ENCODE assay signal across 8 cellular contexts in the genomic region with DNA sequence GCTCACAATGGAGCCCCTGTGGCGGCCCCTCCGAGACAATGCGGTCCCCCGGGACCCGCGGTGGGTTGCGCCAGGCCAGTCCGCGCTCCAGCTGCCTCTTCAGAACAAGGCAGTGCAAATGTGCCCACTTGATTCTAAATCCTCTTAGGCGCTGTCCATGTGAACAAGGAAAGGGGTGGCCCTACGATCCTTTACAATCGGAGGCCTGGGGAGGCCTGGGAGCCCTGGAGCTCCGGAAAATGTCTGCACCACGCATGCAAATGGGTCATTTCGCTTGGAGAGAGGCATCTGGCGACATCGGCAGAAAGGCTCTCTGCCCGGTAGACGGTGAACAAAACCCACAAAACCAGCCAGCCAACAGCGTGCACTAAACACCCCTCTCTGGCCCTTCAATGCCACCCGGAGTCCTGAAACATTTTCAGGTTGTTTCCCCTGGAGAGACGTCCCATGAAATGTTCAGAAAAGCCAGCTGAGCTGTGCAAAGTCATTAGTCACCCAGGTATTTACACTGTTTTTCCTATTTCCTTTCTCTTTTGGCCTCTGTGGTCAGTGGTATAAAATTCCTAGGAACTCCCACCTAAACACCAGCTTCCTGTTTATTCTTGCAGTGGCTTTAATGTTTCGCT.
DNase-seq lines count a peak whose midpoint lies in the region; ATAC-seq and TF ChIP-seq lines count a peak whose summit lies in the region.

No MANE protein-coding gene starts in this region.

- H3K4me1 ChIP-seq in OCI-LY1 (ENCODE audit: insufficient read depth, low read length, severe bottlenecking) (peaks cover 33% of the 10 kb centered on the region), body of pancreas (peaks cover 15% of the 10 kb centered on the region)

- no peak overlapping the region for H2AFZ ChIP-seq in OCI-LY1 (ENCODE audit: low read length)

- ATAC-seq in HG02763 (IDR thresholded peaks at IDR 0.05; ENCODE audit: unreplicated experiment) (peak; percentile 32), body of pancreas (peak; percentile 41), HG02970 (IDR thresholded peaks at IDR 0.05; ENCODE audit: low FRiP score, unreplicated experiment) (no peak)

- DNase-seq in activated CD8-positive, alpha-beta memory T cell treated with anti-CD3 and anti-CD28 coated beads for 24 hours = peak; percentile 74
- DNase-seq in activated CD8-positive, alpha-beta memory T cell treated with anti-CD3 and anti-CD28 coated beads, Interleukin-2, amount 50 U/mL, for 4 hours = no peak
- peak in 3 of 4 donors; percentile 22 to 31 (median 27) for DNase-seq in body of pancreas
- peak; percentile 46 for DNase-seq in iPS-NIHi7 (ENCODE audit: extremely low spot score)
- no peak for DNase-seq in skeletal muscle cell (ENCODE audit: low read depth)

- H3K27me3 ChIP-seq in OCI-LY1 (ENCODE audit: insufficient read depth, low read length) (no peaks in the 10 kb centered on the region), body of pancreas (no peaks in the 10 kb centered on the region)

- 17 to 22% methylated on average over 12 to 23 of the region's 23 CpGs for WGBS in body of pancreas, 2 donors

- peak overlapping the region; percentile 99 for H3K4me2 ChIP-seq in OCI-LY1 (ENCODE audit: low read length)

- no peaks in the 10 kb centered on the region for H3K9me2 ChIP-seq in OCI-LY1 (ENCODE audit: low read depth, low read length)

- H4K20me1 ChIP-seq in OCI-LY1 (ENCODE audit: insufficient read depth, low read length) = no peaks in the 10 kb centered on the region

- peak overlapping the region; percentile 86; the same call in 1 of the 2 replicates for H3K9ac ChIP-seq in OCI-LY1 (ENCODE audit: low read length)

- H3F3A ChIP-seq in OCI-LY1 (ENCODE audit: insufficient read depth, low read length) = no peaks in the 10 kb centered on the region

- TF ChIP-seq CTCF in OCI-LY1 (IDR thresholded peaks at IDR 0.05; ENCODE audit: low read length) = no peak
- no peak for TF ChIP-seq CTCF in body of pancreas (IDR thresholded peaks at IDR 0.05)

- intact Hi-C loops in body of pancreas (cut with DNase I) = no loop called here

- peak overlapping the region; percentile 73 for H3K4me3 ChIP-seq in OCI-LY1 (ENCODE audit: low read depth, low read length, poor library complexity, severe bottlenecking)
- peak overlapping the region in 1 of 2 donors; percentile 45 for H3K4me3 ChIP-seq in body of pancreas
- H3K4me3 ChIP-seq in skeletal muscle cell (ENCODE audit: low read depth, low read length) = peak overlapping the region; percentile 14

- no peaks in the 10 kb centered on the region for H3K79me2 ChIP-seq in OCI-LY1 (ENCODE audit: insufficient read depth, low read length)

- no peak for TF ChIP-seq POLR2A in body of pancreas (IDR thresholded peaks at IDR 0.05)

- peak overlapping the region; percentile 48 for H3K27ac ChIP-seq in OCI-LY1 (ENCODE audit: low read depth, low read length, poor library complexity, severe bottlenecking)
- peak overlapping the region; percentile 74 to 82 (median 78) for H3K27ac ChIP-seq in body of pancreas

- H3K9me3 ChIP-seq in OCI-LY1 (ENCODE audit: low read length) (no peaks in the 10 kb centered on the region), body of pancreas (no peaks in the 10 kb centered on the region)

- H3K36me3 ChIP-seq in OCI-LY1 (ENCODE audit: insufficient read depth, low read length) = no peaks in the 10 kb centered on the region
- H3K36me3 ChIP-seq in body of pancreas (replicated peaks in 1 of 2; ENCODE audit: insufficient read depth in 1 of 2, low read depth in 2 of 2) = no peaks in the 10 kb centered on the region

Comparison
In these comparisons a context has a peak if more than half of its experiments do, and no peak if none do; other contexts are left out.
1. DNase-seq: peak in activated CD8-positive, alpha-beta memory T cell treated with anti-CD3 and anti-CD28 coated beads for 24 hours (single experiment), body of pancreas (3 of 4) and iPS-NIHi7 (single experiment); none in activated CD8-positive, alpha-beta memory T cell treated with anti-CD3 and anti-CD28 coated beads, Interleukin-2, amount 50 U/mL, for 4 hours (single experiment) and skeletal muscle cell (single experiment).